ENCODE assay signal across 20 cellular contexts in the genomic region with DNA sequence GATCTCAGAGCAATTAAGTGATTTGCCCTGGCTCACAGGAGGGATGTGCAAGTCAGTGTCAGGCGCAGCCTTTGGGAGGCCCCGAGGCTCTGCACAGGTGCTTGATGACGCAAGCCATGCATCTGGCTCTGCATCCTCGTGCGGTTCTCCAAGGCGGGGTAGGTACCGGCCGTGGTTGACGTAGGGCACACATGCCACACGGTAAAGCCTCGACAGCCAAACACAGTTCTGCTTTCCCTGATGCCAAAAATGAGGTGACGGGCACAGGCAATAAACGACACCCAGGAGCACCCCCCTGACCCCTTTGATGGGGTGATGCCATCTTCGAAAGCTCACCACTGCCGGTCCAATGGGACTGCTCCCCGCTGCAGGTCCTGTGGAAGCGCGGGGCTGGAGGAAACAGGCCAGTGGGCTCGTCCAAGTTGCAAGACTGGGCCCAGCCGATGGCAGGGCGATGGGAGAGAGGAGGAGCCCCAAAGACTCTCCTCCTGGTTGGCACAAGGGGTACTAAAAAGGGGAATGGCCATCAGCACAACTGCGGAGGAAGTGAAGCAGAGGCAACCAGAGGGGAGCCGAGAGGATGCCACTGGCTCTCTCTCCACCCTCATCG.
"Had no signal": no experiment of that assay in that cellular context is flagged by ENCODE, and none has a peak within 500 bp of the region (broad histone marks: within the 10 kb centered on the region; RNA-seq: fewer than 3 reads in every experiment).

No MANE protein-coding gene starts in this region.

- H3K36me3 ChIP-seq: sigmoid colon, tibial artery had no signal

- ATAC-seq: effector memory CD8-positive, alpha-beta T cell; left ventricle myocardium superior; mucosa of descending colon; psoas muscle; right cardiac atrium; stimulated activated memory B cell treated with anti-CD40 and anti-IgM and Interleukin-4, amounts not matched to agents 10 μg/mL and 1 μg/mL and 100 μg/mL, for 72 hours; stimulated activated naive CD8-positive, alpha-beta T cell treated with anti-CD3 and anti-CD28 coated beads, Interleukin-15, Interleukin-2, amounts not matched to agents 100 U/mL and 50 U/mL, for 24 hours had no signal

- H3K27ac ChIP-seq: psoas muscle, sigmoid colon, testis, tibial artery had no signal

- H3K9me3 ChIP-seq: testis had no signal

- H3K4me1 ChIP-seq: psoas muscle, testis, tibial artery had no signal

- H3K27me3 ChIP-seq: sigmoid colon, testis had no signal

- FAIRE-seq: frontal cortex, urothelium cell line had no signal

- H3K4me3 ChIP-seq: mucosa of descending colon, psoas muscle, sigmoid colon, testis, tibial artery had no signal

- DNase-seq: cortex of kidney; effector memory CD8-positive, alpha-beta T cell; hypothalamus; immature natural killer cell; islet precursor cell; left ventricle myocardium superior; mesenchymal stem cell; mucosa of descending colon; naive B cell; psoas muscle; right cardiac atrium; sigmoid colon; stimulated activated CD4-positive, alpha-beta T cell treated with anti-CD3 and anti-CD28 coated beads, Interleukin-4, amount 100 ng/mL, for 4 hours; stimulated activated naive CD8-positive, alpha-beta T cell treated with anti-CD3 and anti-CD28 coated beads, Interleukin-15, Interleukin-2, amounts not matched to agents 100 U/mL and 50 U/mL, for 24 hours; substantia nigra; testis; tibial artery had no signal
